1 cellular context compared by ENCODE assay signal in the genomic region with DNA sequence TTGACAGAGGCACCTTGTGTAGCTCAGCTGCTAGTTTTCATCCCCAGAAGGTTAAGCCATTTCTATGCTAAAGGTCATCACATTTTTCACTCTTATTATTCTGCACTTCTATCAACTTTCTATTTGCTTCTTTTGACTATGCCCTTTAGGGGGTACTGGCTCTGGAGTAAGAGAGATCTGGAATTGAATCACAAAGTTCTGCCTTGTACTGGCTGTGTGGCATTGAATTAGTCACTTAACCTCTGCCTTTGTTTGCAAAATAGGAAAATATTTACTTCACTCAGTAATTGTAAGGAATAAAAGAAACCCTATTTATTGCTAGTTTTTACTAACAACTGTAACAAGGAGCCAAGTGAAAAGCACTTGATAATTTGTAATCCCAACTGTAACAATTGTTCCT.
TF ChIP-seq lines count a peak whose summit lies in the region.

No MANE protein-coding gene starts in this region.

TF ChIP-seq in WTC11, 78 proteins besides CTCF, POLR2A, EP300 and RAD21 (continued from another document):
- TF ChIP-seq ZNF532 (CRISPR knock-in tag; IDR thresholded peaks at IDR 0.05; ENCODE audit: borderline replicate concordance) (no peak), IRF1 (CRISPR knock-in tag; IDR thresholded peaks at IDR 0.05) (no peak), ZNF416 (CRISPR knock-in tag; IDR thresholded peaks at IDR 0.05) (no peak), PREB (CRISPR knock-in tag; IDR thresholded peaks at IDR 0.05; ENCODE audit: borderline replicate concordance) (no peak), SMAD3 (CRISPR knock-in tag; IDR thresholded peaks at IDR 0.05; ENCODE audit: borderline replicate concordance) (no peak), HMGXB4 (CRISPR knock-in tag; IDR thresholded peaks at IDR 0.05) (no peak), PRDM15 (CRISPR knock-in tag; IDR thresholded peaks at IDR 0.05) (no peak), E2F4 (CRISPR knock-in tag; IDR thresholded peaks at IDR 0.05; ENCODE audit: borderline replicate concordance, low read depth) (no peak), NR1H2 (CRISPR knock-in tag; IDR thresholded peaks at IDR 0.05) (no peak), IRF2 (CRISPR knock-in tag; IDR thresholded peaks at IDR 0.05; ENCODE audit: borderline replicate concordance, low read depth) (no peak)
- TF ChIP-seq, protein P1, sequence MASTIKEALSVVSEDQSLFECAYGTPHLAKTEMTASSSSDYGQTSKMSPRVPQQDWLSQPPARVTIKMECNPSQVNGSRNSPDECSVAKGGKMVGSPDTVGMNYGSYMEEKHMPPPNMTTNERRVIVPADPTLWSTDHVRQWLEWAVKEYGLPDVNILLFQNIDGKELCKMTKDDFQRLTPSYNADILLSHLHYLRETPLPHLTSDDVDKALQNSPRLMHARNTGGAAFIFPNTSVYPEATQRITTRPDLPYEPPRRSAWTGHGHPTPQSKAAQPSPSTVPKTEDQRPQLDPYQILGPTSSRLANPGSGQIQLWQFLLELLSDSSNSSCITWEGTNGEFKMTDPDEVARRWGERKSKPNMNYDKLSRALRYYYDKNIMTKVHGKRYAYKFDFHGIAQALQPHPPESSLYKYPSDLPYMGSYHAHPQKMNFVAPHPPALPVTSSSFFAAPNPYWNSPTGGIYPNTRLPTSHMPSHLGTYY (CRISPR knock-in tag; IDR thresholded peaks at IDR 0.05) = no peak
